ENCODE assay signal across 20 cellular contexts in genomic region chr7:4720225-4720624, GRCh38. TPM values are rescaled to one million over a fixed set of nuclear protein-coding genes. Genes with fewer than 3 reads are reported as not detected.
DNase-seq lines count a peak whose midpoint lies in the region; ATAC-seq, FAIRE-seq and TF ChIP-seq lines count a peak whose summit lies in the region.
"Had no signal": no experiment of that assay in that cellular context is flagged by ENCODE, and none has a peak within 500 bp of the region (broad histone marks: within the 10 kb centered on the region; RNA-seq: fewer than 3 reads in every experiment).

No MANE protein-coding gene starts in this region.

- H4K20me1 ChIP-seq in neural progenitor cell (ENCODE audit: low read depth) = peaks cover 65% of the 10 kb centered on the region

- H3K4me2 ChIP-seq in neural progenitor cell = no peak overlapping the region
- H3K4me2 ChIP-seq: A549, KMS-11 had no signal

- no peak overlapping the region for H2AFZ ChIP-seq in neural progenitor cell (replicated peaks)

- H3K4me3 ChIP-seq in neural progenitor cell (no peak overlapping the region), HAP-1 (no peak overlapping the region)
- H3K4me3 ChIP-seq: A549, right atrium auricular region, tibial nerve had no signal

- peak overlapping the region; percentile 21 for H3K27ac Mint-ChIP-seq in activated CD4-positive, alpha-beta memory T cell treated with anti-CD3 and anti-CD28 coated beads for 36 hours
- H3K27ac Mint-ChIP-seq in activated CD4-positive, alpha-beta memory T cell treated with anti-CD3 and anti-CD28 coated beads, Interleukin-2, amount 10 ng/mL, durations not matched to agents 7 days and 5 days = no peak overlapping the region
- H3K27ac Mint-ChIP-seq in activated B cell treated with CpG ODN at 0.5 μM for 24 hours (peak overlapping the region; percentile 50), neural progenitor cell (peak overlapping the region; percentile 78)
- H3K27ac Mint-ChIP-seq: H9 had no signal

- no peak for DNase-seq in activated CD4-positive, alpha-beta memory T cell treated with anti-CD3 and anti-CD28 coated beads for 36 hours
- DNase-seq in activated CD4-positive, alpha-beta memory T cell treated with anti-CD3 and anti-CD28 coated beads, Interleukin-2, amount 10 ng/mL, durations not matched to agents 7 days and 5 days = no peak
- DNase-seq in GM19239 (ENCODE audit: insufficient read length, low spot score) = no peak
- no peak for DNase-seq in activated B cell treated with CpG ODN at 0.5 μM for 24 hours
- DNase-seq in neural progenitor cell (ENCODE audit: low spot score) = no peak
- no peak for DNase-seq in HAP-1 (ENCODE audit: low spot score in 2 of 2)
- DNase-seq in stimulated activated naive CD4-positive, alpha-beta T cell (lab: John Stamatoyannopoulos, UW) = no peak
- DNase-seq: activated gamma-delta T cell treated with Interleukin-2 at 50 U/mL for 16 hours, DMS53, H9, kidney glomerular epithelial cell, NCI-H2029, occipital lobe, T-cell had no signal

- intact Hi-C loops in activated CD4-positive, alpha-beta memory T cell treated with anti-CD3 and anti-CD28 coated beads for 36 hours (cut with micrococcal nuclease) = no loop called here
- intact Hi-C loops in activated B cell treated with CpG ODN at 0.5 μM for 24 hours (cut with micrococcal nuclease) = no loop called here

- no peak overlapping the region for H3K4me3 Mint-ChIP-seq in activated CD4-positive, alpha-beta memory T cell treated with anti-CD3 and anti-CD28 coated beads for 36 hours
- no peak overlapping the region for H3K4me3 Mint-ChIP-seq in activated CD4-positive, alpha-beta memory T cell treated with anti-CD3 and anti-CD28 coated beads, Interleukin-2, amount 10 ng/mL, durations not matched to agents 7 days and 5 days
- no peak overlapping the region for H3K4me3 Mint-ChIP-seq in activated B cell treated with CpG ODN at 0.5 μM for 24 hours
- H3K4me3 Mint-ChIP-seq in neural progenitor cell = no peak overlapping the region
- H3K4me3 Mint-ChIP-seq: H9, T-cell had no signal

- CTCF ChIA-PET in activated CD4-positive, alpha-beta memory T cell treated with anti-CD3 and anti-CD28 coated beads for 36 hours (lab: Charles Lee) = interaction anchor here (1.4 kb wide), 1 partner anchor 10 kb away, joined by 3 read pairs; no protein-coding TSS in a partner anchor
- CTCF ChIA-PET in activated CD4-positive, alpha-beta memory T cell treated with anti-CD3 and anti-CD28 coated beads, Interleukin-2, amount 10 ng/mL, durations not matched to agents 7 days and 5 days (lab: Charles Lee) = no interaction called here
- CTCF ChIA-PET in activated B cell treated with CpG ODN at 0.5 μM for 24 hours (lab: Charles Lee) = no interaction called here

- no peaks in the 10 kb centered on the region for H3K27me3 ChIP-seq in neural progenitor cell
- no peaks in the 10 kb centered on the region for H3K27me3 ChIP-seq in HAP-1 (ENCODE audit: low read depth)
- H3K27me3 ChIP-seq: right atrium auricular region, tibial nerve had no signal

- TF ChIP-seq CTCF in activated B cell treated with CpG ODN at 0.5 μM for 24 hours (IDR thresholded peaks at IDR 0.05) (no peak), neural progenitor cell (IDR thresholded peaks at IDR 0.05) (no peak)

- no peak overlapping the region for H3K9ac ChIP-seq in neural progenitor cell
- H3K9ac ChIP-seq: KMS-11 had no signal

- H3K27ac ChIP-seq in neural progenitor cell = no peak overlapping the region
- H3K27ac ChIP-seq: A549, C4-2B, KMS-11, right atrium auricular region, tibial nerve had no signal

- in situ Hi-C loops in HAP-1 (cut with MboI; ENCODE audit: low sequenced_read_pairs) = no loop called here

- POLR2A ChIA-PET in activated CD4-positive, alpha-beta memory T cell treated with anti-CD3 and anti-CD28 coated beads for 36 hours (lab: Charles Lee) = no interaction called here
- POLR2A ChIA-PET in activated CD4-positive, alpha-beta memory T cell treated with anti-CD3 and anti-CD28 coated beads, Interleukin-2, amount 10 ng/mL, durations not matched to agents 7 days and 5 days (lab: Charles Lee) = no interaction called here
- POLR2A ChIA-PET in activated B cell treated with CpG ODN at 0.5 μM for 24 hours (lab: Charles Lee) = interaction anchor here (1.2 to 1.7 kb wide), 2 partner anchors 36 to 55 kb away, joined by 5 read pairs; partner anchors contain the start of gene AP5Z1

- peaks cover 33% of the 10 kb centered on the region for H3K4me1 Mint-ChIP-seq in activated CD4-positive, alpha-beta memory T cell treated with anti-CD3 and anti-CD28 coated beads for 36 hours (ENCODE audit: low read depth)
- peaks cover 19% of the 10 kb centered on the region for H3K4me1 Mint-ChIP-seq in activated CD4-positive, alpha-beta memory T cell treated with anti-CD3 and anti-CD28 coated beads, Interleukin-2, amount 10 ng/mL, durations not matched to agents 7 days and 5 days
- H3K4me1 Mint-ChIP-seq in activated B cell treated with CpG ODN at 0.5 μM for 24 hours (peaks cover 52% of the 10 kb centered on the region), neural progenitor cell (peaks cover 61% of the 10 kb centered on the region)

- no peak for ATAC-seq in activated B cell treated with CpG ODN at 0.5 μM for 24 hours (ENCODE audit: low read depth)
- ATAC-seq in GM18519 (IDR thresholded peaks at IDR 0.05; ENCODE audit: low FRiP score, unreplicated experiment) = no peak
- ATAC-seq: A549, T-cell had no signal

- H3K27me3 Mint-ChIP-seq in activated CD4-positive, alpha-beta memory T cell treated with anti-CD3 and anti-CD28 coated beads for 36 hours = no peaks in the 10 kb centered on the region
- no peaks in the 10 kb centered on the region for H3K27me3 Mint-ChIP-seq in activated CD4-positive, alpha-beta memory T cell treated with anti-CD3 and anti-CD28 coated beads, Interleukin-2, amount 10 ng/mL, durations not matched to agents 7 days and 5 days
- H3K27me3 Mint-ChIP-seq in activated B cell treated with CpG ODN at 0.5 μM for 24 hours (no peaks in the 10 kb centered on the region), neural progenitor cell (ENCODE audit: insufficient read depth, low read depth) (peaks cover 9% of the 10 kb centered on the region)
- H3K27me3 Mint-ChIP-seq: T-cell had no signal

- H3K36me3 ChIP-seq in neural progenitor cell (no peaks in the 10 kb centered on the region), HAP-1 (replicated peaks) (peaks cover 5% of the 10 kb centered on the region; the same call in 1 of the 2 replicates)

- H3K36me3 Mint-ChIP-seq in activated CD4-positive, alpha-beta memory T cell treated with anti-CD3 and anti-CD28 coated beads for 36 hours = no peaks in the 10 kb centered on the region
- peaks cover 4% of the 10 kb centered on the region for H3K36me3 Mint-ChIP-seq in activated CD4-positive, alpha-beta memory T cell treated with anti-CD3 and anti-CD28 coated beads, Interleukin-2, amount 10 ng/mL, durations not matched to agents 7 days and 5 days (ENCODE audit: low read depth)
- H3K36me3 Mint-ChIP-seq in activated B cell treated with CpG ODN at 0.5 μM for 24 hours (ENCODE audit: low read depth) = peaks cover 30% of the 10 kb centered on the region
- peaks cover 24% of the 10 kb centered on the region for H3K36me3 Mint-ChIP-seq in neural progenitor cell

- no peaks in the 10 kb centered on the region for H3K9me3 Mint-ChIP-seq in activated CD4-positive, alpha-beta memory T cell treated with anti-CD3 and anti-CD28 coated beads for 36 hours
- H3K9me3 Mint-ChIP-seq in activated CD4-positive, alpha-beta memory T cell treated with anti-CD3 and anti-CD28 coated beads, Interleukin-2, amount 10 ng/mL, durations not matched to agents 7 days and 5 days = no peaks in the 10 kb centered on the region
- H3K9me3 Mint-ChIP-seq in activated B cell treated with CpG ODN at 0.5 μM for 24 hours (no peaks in the 10 kb centered on the region), neural progenitor cell (peaks cover 10% of the 10 kb centered on the region)
- H3K9me3 Mint-ChIP-seq: T-cell had no signal

- peaks cover 9% of the 10 kb centered on the region for H3F3A ChIP-seq in neural progenitor cell (ENCODE audit: low read depth)

- peak; percentile 90 for FAIRE-seq in GM19239 (lab: Jason Lieb, UNC)
- FAIRE-seq: A549 had no signal

- H3K9me3 ChIP-seq in neural progenitor cell (ENCODE audit: low read depth) = no peaks in the 10 kb centered on the region
- H3K9me3 ChIP-seq in HAP-1 = no peaks in the 10 kb centered on the region
- H3K9me3 ChIP-seq: A549, right atrium auricular region, tibial nerve had no signal

- peaks cover 62% of the 10 kb centered on the region for H3K79me2 ChIP-seq in neural progenitor cell (ENCODE audit: low read depth)

- H3K4me1 ChIP-seq in neural progenitor cell (peaks cover 8% of the 10 kb centered on the region), HAP-1 (no peaks in the 10 kb centered on the region; the same call in 1 of the 2 replicates)

RNA-seq across cellular contexts. Expression of gene FOXK1, which starts 38.1 kb away (rescaled TPM):
- total RNA-seq in activated CD4-positive, alpha-beta memory T cell treated with anti-CD3 and anti-CD28 coated beads for 36 hours = 10 to 100 TPM; 25.9 to 26.6 TPM
- 10 to 100 TPM; 32.7 to 33.2 TPM for total RNA-seq in activated CD4-positive, alpha-beta memory T cell treated with anti-CD3 and anti-CD28 coated beads, Interleukin-2, amount 10 ng/mL, durations not matched to agents 7 days and 5 days
- total RNA-seq in activated B cell treated with CpG ODN at 0.5 μM for 24 hours (37.5 and 42.7 TPM in 2 replicates), neural progenitor cell (ENCODE audit: low replicate concordance) (11.1 and 22.4 TPM in 2 replicates)

RNA-seq across cellular contexts. Expression of gene AP5Z1, which starts 55.2 kb away (rescaled TPM):
- 10 to 100 TPM; 21.6 to 24.1 TPM for total RNA-seq in activated CD4-positive, alpha-beta memory T cell treated with anti-CD3 and anti-CD28 coated beads for 36 hours
- total RNA-seq in activated CD4-positive, alpha-beta memory T cell treated with anti-CD3 and anti-CD28 coated beads, Interleukin-2, amount 10 ng/mL, durations not matched to agents 7 days and 5 days = 10 to 100 TPM; 57.5 to 60.6 TPM
- total RNA-seq in activated B cell treated with CpG ODN at 0.5 μM for 24 hours (98.3 and 111 TPM in 2 replicates), neural progenitor cell (ENCODE audit: low replicate concordance) (8.3 and 21.8 TPM in 2 replicates)
